Comparison of ENCODE assay signal across 8 cellular contexts in the genomic region with DNA sequence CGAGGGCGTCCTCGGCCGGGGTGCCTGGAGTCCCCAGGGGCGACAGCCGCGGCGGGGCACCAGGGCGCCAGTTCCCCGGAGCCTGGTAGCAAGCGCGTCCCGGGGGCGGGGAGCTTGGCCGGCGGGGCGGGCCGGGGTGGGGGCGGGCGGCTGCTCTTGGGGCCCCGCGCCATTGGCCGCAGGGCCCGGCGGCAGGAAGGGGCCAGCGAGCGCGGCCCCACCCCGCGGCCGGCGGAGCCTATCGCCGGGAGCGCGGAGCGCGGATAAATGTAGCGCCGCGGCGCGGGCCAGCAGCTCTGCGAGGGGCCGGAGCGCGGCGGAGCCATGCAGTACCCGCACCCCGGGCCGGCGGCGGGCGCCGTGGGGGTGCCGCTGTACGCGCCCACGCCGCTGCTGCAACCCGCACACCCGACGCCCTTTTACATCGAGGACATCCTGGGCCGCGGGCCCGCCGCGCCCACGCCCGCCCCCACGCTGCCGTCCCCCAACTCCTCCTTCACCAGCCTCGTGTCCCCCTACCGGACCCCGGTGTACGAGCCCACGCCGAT. TPM values are rescaled to one million over a fixed set of nuclear protein-coding genes. Genes with fewer than 3 reads are reported as not detected.
DNase-seq lines count a peak whose midpoint lies in the region; ATAC-seq and TF ChIP-seq lines count a peak whose summit lies in the region.

A gene (plus strand): TSS at position 293 of the 548 bp plus-strand sequence. CDS start 32 bp downstream, at position 325.

- peaks cover 29 to 31% (median 30%) of the 10 kb centered on the region in 3 donors for H3K4me1 Mint-ChIP-seq in IgD-negative memory B cell

- H3K36me3 Mint-ChIP-seq in IgD-negative memory B cell = peaks cover 9% of the 10 kb centered on the region

- ATAC-seq in GM19397 (IDR thresholded peaks at IDR 0.05; ENCODE audit: unreplicated experiment) = peak; percentile 45
- ATAC-seq in right lobe of liver = peak; percentile 61 to 83 (median 74)

- H3K27ac Mint-ChIP-seq in IgD-negative memory B cell = peak within 1 kb of the TSS; percentile 97 to 100 (median 98)

- TF ChIP-seq EP300 in stomach (IDR thresholded peaks at IDR 0.05) = no peak

- H3K36me3 ChIP-seq in right lobe of liver = peaks cover 0 to 6% (median 0%) of the 10 kb centered on the region in 4 donors
- no peaks in the 10 kb centered on the region for H3K36me3 ChIP-seq in stomach

- H3K4me1 ChIP-seq in right lobe of liver (peaks cover 0 to 22% (median 3%) of the 10 kb centered on the region in 4 donors), stomach (peaks cover 0 to 44% (median 27%) of the 10 kb centered on the region in 4 donors)

- H3K9me3 ChIP-seq in right lobe of liver = no peaks in the 10 kb centered on the region
- H3K9me3 ChIP-seq in stomach = peaks cover 0 to 6% (median 4%) of the 10 kb centered on the region in 4 donors

- peak within 1 kb of the TSS; percentile 98 to 99 (median 98) for H3K4me3 Mint-ChIP-seq in IgD-negative memory B cell

- H3K27me3 Mint-ChIP-seq in IgD-negative memory B cell = peaks cover 6% of the 10 kb centered on the region

- no peak for TF ChIP-seq CTCF in dorsolateral prefrontal cortex (IDR thresholded peaks at IDR 0.05 in 54 of 56, conservative IDR thresholded peaks at IDR 0.05 in 2 of 56; ENCODE audit: low read depth in 1 of 56, partially characterized antibody in 56 of 56)
- peak in 1 of 4 donors; percentile 14 for TF ChIP-seq CTCF in right lobe of liver (IDR thresholded peaks at IDR 0.05)
- no peak for TF ChIP-seq CTCF in stomach (IDR thresholded peaks at IDR 0.05)

- peaks cover 0 to 13% (median 6%) of the 10 kb centered on the region in 3 donors for H3K9me3 Mint-ChIP-seq in IgD-negative memory B cell

- peak; percentile 85 for DNase-seq in COLO668 (lab: John Stamatoyannopoulos, UW; ENCODE audit: unreplicated experiment)
- DNase-seq in T1000 (lab: John Stamatoyannopoulos, UW) = peak; percentile 21
- DNase-seq in dorsolateral prefrontal cortex = no peak
- peak; percentile 87 to 91 (median 89) for DNase-seq in right lobe of liver
- peak; percentile 72 for DNase-seq in stomach
- DNase-seq in effector CD8-positive, alpha-beta T cell (lab: John Stamatoyannopoulos, UW) = no peak

- intact Hi-C loops in dorsolateral prefrontal cortex (cut with DNase I) = loop anchor here in 1 of 2 donors (10.0 kb wide), 1 partner anchor 145 kb away; no protein-coding TSS in a partner anchor
- intact Hi-C loops in right lobe of liver (cut with DNase I) = no loop called here
- intact Hi-C loops in stomach (cut with DNase I; ENCODE audit: low total_unique reads) = no loop called here

- peak; percentile 98 for TF ChIP-seq POLR2A in right lobe of liver (IDR thresholded peaks at IDR 0.05)
- TF ChIP-seq POLR2A in stomach (IDR thresholded peaks at IDR 0.05) = no peak

- peaks cover 6 to 71% (median 60%) of the 10 kb centered on the region in 45 donors for H3K27me3 ChIP-seq in dorsolateral prefrontal cortex
- no peaks in the 10 kb centered on the region for H3K27me3 ChIP-seq in right lobe of liver
- peaks cover 0 to 40% (median 22%) of the 10 kb centered on the region in 3 donors for H3K27me3 ChIP-seq in stomach

- H3K27ac ChIP-seq in dorsolateral prefrontal cortex (peak within 1 kb of the TSS in 54 of 59 donors; percentile 2 to 90 (median 76)), right lobe of liver (peak within 1 kb of the TSS; percentile 91 to 96 (median 94)), stomach (peak within 1 kb of the TSS; percentile 82 to 94 (median 85))

- H3K4me3 ChIP-seq in dorsolateral prefrontal cortex = peak within 1 kb of the TSS; percentile 15 to 70 (median 53)
- peak within 1 kb of the TSS; percentile 82 to 88 (median 85) for H3K4me3 ChIP-seq in right lobe of liver
- peak within 1 kb of the TSS; percentile 62 to 88 (median 66) for H3K4me3 ChIP-seq in stomach

- 0% methylated on average over 2 of the region's 79 CpGs for WGBS in right lobe of liver (ENCODE audit: insufficient coverage, low coverage, low lambda C conversion rate, missing lambda C conversion rate)
- 0 to 2% (median 1%) methylated on average over 5 to 79 of the region's 79 CpGs for WGBS in stomach, 5 donors

RNA-seq across cellular contexts. Expression of the gene that starts here (rescaled TPM):
- polyA plus RNA-seq in IgD-negative memory B cell = 134 TPM
- total RNA-seq in dorsolateral prefrontal cortex = 1 to 10 TPM; 1.1 to 7.3 (median 3.6) TPM
- 10 to 100 TPM; 26.8 to 73.2 (median 42.0) TPM for total RNA-seq in right lobe of liver
- 1 to 10 TPM; 1.4 to 6.8 (median 4.3) TPM for total RNA-seq in stomach
- 1 to 10 TPM; 3.8 to 4.7 (median 4.6) TPM for polyA plus RNA-seq in stomach

Comparison
In these comparisons a context has a peak if more than half of its experiments do, and no peak if none do; other contexts are left out.
1. RNA of the gene that starts here (polyA plus RNA-seq): 134 TPM in IgD-negative memory B cell (single experiment); 3.8 to 4.7 TPM in stomach; every median in the first group is over 10 times any median in the second.
2. DNase-seq: peak in COLO668 (single experiment), T1000 (single experiment), right lobe of liver (3 of 3) and stomach (single experiment); none in dorsolateral prefrontal cortex (0 of 10) and effector CD8-positive, alpha-beta T cell (single experiment).
3. Peak in every context shown above with its lines, with median percentiles within 50 percentile points of each other: H3K27ac ChIP-seq and H3K4me3 ChIP-seq.